Comparison of ENCODE assay signal across 12 cellular contexts in the genomic region with DNA sequence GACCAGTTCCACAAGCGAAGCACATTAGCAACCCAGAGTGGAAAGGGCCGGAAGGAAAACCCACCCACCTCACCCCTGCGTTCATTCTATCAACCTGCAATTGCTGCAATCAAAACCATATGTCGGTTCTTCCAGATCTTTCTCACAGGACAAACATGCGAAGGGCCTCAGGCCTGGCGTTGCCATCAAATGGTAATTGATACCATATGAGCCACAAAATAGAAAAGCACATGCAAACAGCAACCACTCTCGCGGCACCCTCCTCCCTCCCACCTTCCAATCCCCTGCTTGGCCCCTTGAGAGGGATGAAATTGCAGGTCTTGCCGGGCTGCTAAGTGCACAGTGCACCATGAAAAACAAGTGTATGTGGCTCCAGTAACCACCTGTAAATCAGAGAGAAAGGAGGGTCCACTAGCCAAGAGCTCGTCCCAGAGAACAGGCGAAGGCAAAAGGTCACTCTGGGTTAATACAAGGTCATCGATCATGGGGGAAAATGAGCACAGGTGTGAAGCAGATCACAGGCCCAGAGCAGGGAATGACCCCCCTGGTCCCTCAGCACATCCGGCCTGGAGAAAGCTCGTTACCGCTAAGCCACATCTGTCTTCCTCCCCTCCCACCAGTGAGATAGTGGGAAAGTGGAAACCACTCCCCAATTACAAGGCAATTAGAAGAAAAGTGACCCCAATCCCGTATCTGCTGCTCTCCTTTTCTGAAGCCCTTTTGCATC.
DNase-seq lines count a peak whose midpoint lies in the region; ATAC-seq and TF ChIP-seq lines count a peak whose summit lies in the region.
"Had no signal": no experiment of that assay in that cellular context is flagged by ENCODE, and none has a peak within 500 bp of the region (broad histone marks: within the 10 kb centered on the region; RNA-seq: fewer than 3 reads in every experiment).

No MANE protein-coding gene starts in this region.

- CTCF ChIA-PET in WTC11 (lab: Charles Lee): interaction anchor here (1.1 to 1.4 kb wide), 3 partner anchors 25 to 84 kb away, joined by 3 to 5 read pairs (median 3); no protein-coding TSS in a partner anchor

- no peaks in the 10 kb centered on the region for H3K27me3 Mint-ChIP-seq in WTC11 (ENCODE audit: low read depth)
- H3K27me3 Mint-ChIP-seq: natural killer cell treated with Interleukin-12 subunit alpha and Interleukin-12 subunit beta and Interleukin-15 and Interleukin-18, amount 100 ng/mL, for 72 hours had no signal

- no peaks in the 10 kb centered on the region for H3K9me3 ChIP-seq in heart right ventricle
- no peaks in the 10 kb centered on the region for H3K9me3 ChIP-seq in right cardiac atrium (ENCODE audit: control insufficient read depth, low read length)
- H3K9me3 ChIP-seq in uterus: no peaks in the 10 kb centered on the region
- H3K9me3 ChIP-seq in lower lobe of right lung: no peaks in the 10 kb centered on the region
- H3K9me3 ChIP-seq: body of pancreas had no signal

- H3K4me3 Mint-ChIP-seq in WTC11: peak overlapping the region; percentile 29
- H3K4me3 Mint-ChIP-seq: natural killer cell treated with Interleukin-12 subunit alpha and Interleukin-12 subunit beta and Interleukin-15 and Interleukin-18, amount 100 ng/mL, for 72 hours had no signal

- in situ Hi-C loops in GM13977 (cut with MboI; ENCODE audit: low pct_unique_long_range_greater_than_20kb, low sequenced_read_pairs, unreplicated experiment): loop anchor here (25.0 kb wide), 1 partner anchor 1038 kb away; a partner anchor contains a TSS

- no peaks in the 10 kb centered on the region for H3K9me3 Mint-ChIP-seq in WTC11

- H3K4me1 Mint-ChIP-seq in WTC11: peaks cover 83% of the 10 kb centered on the region

- H3K27ac ChIP-seq in heart right ventricle (peak overlapping the region in 5 of 10 donors; percentile 14 to 64 (median 31)), right cardiac atrium (ENCODE audit: low read length) (no peak overlapping the region), uterus (peak overlapping the region; percentile 28 to 63), lower lobe of right lung (no peak overlapping the region)
- H3K27ac ChIP-seq: body of pancreas had no signal

- 63 to 64% methylated on average over 16 of the region's 16 CpGs for WGBS in heart right ventricle, 2 donors
- WGBS in right cardiac atrium: 72% methylated on average over 16 of the region's 16 CpGs

- ATAC-seq in heart right ventricle (peak in 5 of 8 donors; percentile 9 to 42 (median 31)), right cardiac atrium (no peak), WTC11 (peak; percentile 37), lower lobe of right lung (no peak)
- ATAC-seq: body of pancreas; natural killer cell treated with Interleukin-12 subunit alpha and Interleukin-12 subunit beta and Interleukin-15 and Interleukin-18, amount 100 ng/mL, for 72 hours had no signal

- H3K36me3 ChIP-seq in heart right ventricle (no peaks in the 10 kb centered on the region), uterus (no peaks in the 10 kb centered on the region), lower lobe of right lung (no peaks in the 10 kb centered on the region)

- H3K4me1 ChIP-seq in heart right ventricle: peaks cover 0 to 96% (median 59%) of the 10 kb centered on the region in 9 donors
- H3K4me1 ChIP-seq in right cardiac atrium (ENCODE audit: control insufficient read depth, insufficient read depth, low read length): peaks cover 6% of the 10 kb centered on the region
- H3K4me1 ChIP-seq in uterus: peaks cover 0 to 20% of the 10 kb centered on the region in 2 donors
- peaks cover 6% of the 10 kb centered on the region for H3K4me1 ChIP-seq in lower lobe of right lung
- H3K4me1 ChIP-seq: body of pancreas had no signal

- TF ChIP-seq CTCF in heart right ventricle (IDR thresholded peaks at IDR 0.05): no peak
- no peak for TF ChIP-seq CTCF in WTC11 (IDR thresholded peaks at IDR 0.05)
- TF ChIP-seq CTCF in uterus (IDR thresholded peaks at IDR 0.05): no peak
- no peak for TF ChIP-seq CTCF in GM13977 (IDR thresholded peaks at IDR 0.05; ENCODE audit: extremely low read depth, insufficient read depth, missing control alignments)
- TF ChIP-seq CTCF in lower lobe of right lung (IDR thresholded peaks at IDR 0.05): no peak

- intact Hi-C loops in heart right ventricle (cut with DNase I) (no loop called here), right cardiac atrium (cut with DNase I) (no loop called here), uterus (cut with DNase I; ENCODE audit: low total_unique reads) (no loop called here), lower lobe of right lung (cut with DNase I) (no loop called here)

- POLR2A ChIA-PET in WTC11 (lab: Charles Lee): no interaction called here

- H3K27me3 ChIP-seq in heart right ventricle (no peaks in the 10 kb centered on the region), right cardiac atrium (ENCODE audit: control insufficient read depth, insufficient read depth) (no peaks in the 10 kb centered on the region), uterus (no peaks in the 10 kb centered on the region), lower lobe of right lung (ENCODE audit: low read depth) (no peaks in the 10 kb centered on the region)
- H3K27me3 ChIP-seq: body of pancreas had no signal

- H3K4me3 ChIP-seq in heart right ventricle (peak overlapping the region in 6 of 10 donors; percentile 1 to 24 (median 6)), right cardiac atrium (ENCODE audit: low read length) (no peak overlapping the region), uterus (no peak overlapping the region), lower lobe of right lung (no peak overlapping the region)
- H3K4me3 ChIP-seq: body of pancreas had no signal

- DNase-seq in heart right ventricle: peak in 1 of 2 donors; percentile 6
- DNase-seq in right cardiac atrium: no peak
- DNase-seq in WTC11 (ENCODE audit: low spot score): peak; percentile 13
- DNase-seq in left kidney (ENCODE audit: low read depth, low spot score): peak; percentile 90
- peak; percentile 21 to 33 for DNase-seq in uterus
- no peak for DNase-seq in COLO829 (ENCODE audit: low spot score)
- no peak for DNase-seq in GM13977 (ENCODE audit: low spot score)
- DNase-seq in lower lobe of right lung: no peak
- DNase-seq: body of pancreas, hippocampal formation, NCI-H146 had no signal

- TF ChIP-seq POLR2A in uterus (IDR thresholded peaks at IDR 0.05): no peak

- H3K36me3 Mint-ChIP-seq in WTC11: no peaks in the 10 kb centered on the region

- peak overlapping the region; percentile 66 for H3K27ac Mint-ChIP-seq in WTC11
- H3K27ac Mint-ChIP-seq: natural killer cell treated with Interleukin-12 subunit alpha and Interleukin-12 subunit beta and Interleukin-15 and Interleukin-18, amount 100 ng/mL, for 72 hours had no signal

TF ChIP-seq in WTC11, 78 proteins besides CTCF, POLR2A, EP300 and RAD21:
- TF ChIP-seq NFE2L1 (CRISPR knock-in tag; IDR thresholded peaks at IDR 0.05) (no peak), OVOL2 (CRISPR knock-in tag; IDR thresholded peaks at IDR 0.05; ENCODE audit: borderline replicate concordance) (no peak), SMAD4 (CRISPR knock-in tag; IDR thresholded peaks at IDR 0.05) (no peak), EMX1 (CRISPR knock-in tag; IDR thresholded peaks at IDR 0.05) (no peak), ZNF219 (CRISPR knock-in tag; IDR thresholded peaks at IDR 0.05; ENCODE audit: borderline replicate concordance) (no peak), JAZF1 (CRISPR knock-in tag; IDR thresholded peaks at IDR 0.05) (no peak)
- TF ChIP-seq, protein P1, sequence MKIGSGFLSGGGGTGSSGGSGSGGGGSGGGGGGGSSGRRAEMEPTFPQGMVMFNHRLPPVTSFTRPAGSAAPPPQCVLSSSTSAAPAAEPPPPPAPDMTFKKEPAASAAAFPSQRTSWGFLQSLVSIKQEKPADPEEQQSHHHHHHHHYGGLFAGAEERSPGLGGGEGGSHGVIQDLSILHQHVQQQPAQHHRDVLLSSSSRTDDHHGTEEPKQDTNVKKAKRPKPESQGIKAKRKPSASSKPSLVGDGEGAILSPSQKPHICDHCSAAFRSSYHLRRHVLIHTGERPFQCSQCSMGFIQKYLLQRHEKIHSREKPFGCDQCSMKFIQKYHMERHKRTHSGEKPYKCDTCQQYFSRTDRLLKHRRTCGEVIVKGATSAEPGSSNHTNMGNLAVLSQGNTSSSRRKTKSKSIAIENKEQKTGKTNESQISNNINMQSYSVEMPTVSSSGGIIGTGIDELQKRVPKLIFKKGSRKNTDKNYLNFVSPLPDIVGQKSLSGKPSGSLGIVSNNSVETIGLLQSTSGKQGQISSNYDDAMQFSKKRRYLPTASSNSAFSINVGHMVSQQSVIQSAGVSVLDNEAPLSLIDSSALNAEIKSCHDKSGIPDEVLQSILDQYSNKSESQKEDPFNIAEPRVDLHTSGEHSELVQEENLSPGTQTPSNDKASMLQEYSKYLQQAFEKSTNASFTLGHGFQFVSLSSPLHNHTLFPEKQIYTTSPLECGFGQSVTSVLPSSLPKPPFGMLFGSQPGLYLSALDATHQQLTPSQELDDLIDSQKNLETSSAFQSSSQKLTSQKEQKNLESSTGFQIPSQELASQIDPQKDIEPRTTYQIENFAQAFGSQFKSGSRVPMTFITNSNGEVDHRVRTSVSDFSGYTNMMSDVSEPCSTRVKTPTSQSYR (CRISPR knock-in tag; IDR thresholded peaks at IDR 0.05): no peak
TF ChIP-seq in WTC11: peak in this region for 0.

Comparison
In these comparisons a context has a peak if more than half of its experiments do, and no peak if none do; other contexts are left out.
1. ATAC-seq: peak in heart right ventricle (5 of 8) and WTC11 (single experiment); none in right cardiac atrium (0 of 2) and lower lobe of right lung (0 of 2).
2. H3K4me3 ChIP-seq: peak in heart right ventricle (6 of 10); none in right cardiac atrium (single experiment), uterus (0 of 2) and lower lobe of right lung (single experiment).
3. DNase-seq: peak in WTC11 (single experiment), left kidney (single experiment) and uterus (2 of 2); none in right cardiac atrium (0 of 3), COLO829 (single experiment), GM13977 (single experiment) and lower lobe of right lung (single experiment).
4. H3K27ac ChIP-seq: peak in uterus (2 of 2); none in right cardiac atrium (single experiment) and lower lobe of right lung (single experiment).